ENCODE assay signal across 31 cellular contexts in the genomic region with DNA sequence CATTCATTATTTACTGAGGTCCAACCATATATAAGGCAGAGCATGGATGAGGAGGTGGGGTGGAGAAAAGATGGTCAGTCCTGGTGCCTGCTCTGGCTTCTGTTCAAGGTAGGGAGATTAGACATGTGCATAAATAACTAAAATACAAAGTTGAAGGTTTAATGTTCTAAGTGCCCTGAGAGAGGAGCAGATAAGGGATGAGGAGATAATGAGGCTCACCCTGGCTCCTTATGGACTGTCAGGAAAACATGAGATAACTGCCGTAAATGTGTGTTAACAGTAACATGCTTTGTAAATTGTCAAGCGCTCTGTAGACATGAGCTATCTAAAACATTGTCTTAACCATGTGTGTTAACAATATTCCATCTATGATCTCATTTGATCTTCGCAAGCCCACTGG.
"Had no signal": no experiment of that assay in that cellular context is flagged by ENCODE, and none has a peak within 500 bp of the region (broad histone marks: within the 10 kb centered on the region; RNA-seq: fewer than 3 reads in every experiment).

No MANE protein-coding gene starts in this region.

- H3K4me1 Mint-ChIP-seq: immature natural killer cell; naive thymus-derived CD4-positive, alpha-beta T cell; neural crest cell; stimulated activated memory B cell treated with anti-CD40 and anti-IgM and Interleukin-4, amounts not matched to agents 10 μg/mL and 1 μg/mL and 100 μg/mL, for 72 hours; stimulated activated naive CD8-positive, alpha-beta T cell treated with anti-CD3 and anti-CD28 coated beads, Interleukin-15, amount 100 ng/mL, for 72 hours had no signal

- H3K9me3 Mint-ChIP-seq: immature natural killer cell; natural killer cell treated with Interleukin-12 subunit alpha and Interleukin-12 subunit beta and Interleukin-15 and Interleukin-18, amount 100 ng/mL, for 72 hours; neural crest cell; stimulated activated memory B cell treated with anti-CD40 and anti-IgM and Interleukin-4, amounts not matched to agents 10 μg/mL and 1 μg/mL and 100 μg/mL, for 72 hours; stimulated activated naive CD8-positive, alpha-beta T cell treated with anti-CD3 and anti-CD28 coated beads, Interleukin-15, amount 100 ng/mL, for 72 hours had no signal

- H3K4me2 ChIP-seq: smooth muscle cell had no signal

- H3K27ac Mint-ChIP-seq: immature natural killer cell; naive thymus-derived CD4-positive, alpha-beta T cell; natural killer cell treated with Interleukin-12 subunit alpha and Interleukin-12 subunit beta and Interleukin-15 and Interleukin-18, amount 100 ng/mL, for 72 hours; stimulated activated memory B cell treated with anti-CD40 and anti-IgM and Interleukin-4, amounts not matched to agents 10 μg/mL and 1 μg/mL and 100 μg/mL, for 72 hours had no signal

- H3K36me3 Mint-ChIP-seq: naive thymus-derived CD4-positive, alpha-beta T cell; natural killer cell treated with Interleukin-12 subunit alpha and Interleukin-12 subunit beta and Interleukin-15 and Interleukin-18, amount 100 ng/mL, for 72 hours; stimulated activated memory B cell treated with anti-CD40 and anti-IgM and Interleukin-4, amounts not matched to agents 10 μg/mL and 1 μg/mL and 100 μg/mL, for 72 hours had no signal

- H3K36me3 ChIP-seq: heart left ventricle, left lung, lower lobe of right lung, pancreas, prostate gland, right lobe of liver, thyroid gland, transverse colon, upper lobe of right lung had no signal

- H3K27me3 ChIP-seq: heart left ventricle, left lung, pancreas, right lobe of liver, testis, thyroid gland, transverse colon, upper lobe of right lung had no signal

- H3K9me3 ChIP-seq: heart left ventricle, left lung, lower lobe of right lung, mucosa of descending colon, pancreas, prostate gland, right lobe of liver, testis, thyroid gland, transverse colon, upper lobe of right lung had no signal

- ATAC-seq: left colon; left lung; lower lobe of right lung; mucosa of descending colon; naive thymus-derived CD4-positive, alpha-beta T cell; natural killer cell treated with Interleukin-12 subunit alpha and Interleukin-12 subunit beta and Interleukin-15 and Interleukin-18, amount 100 ng/mL, for 72 hours; pancreas; right lobe of liver; stimulated activated memory B cell treated with anti-CD40 and anti-IgM and Interleukin-4, amounts not matched to agents 10 μg/mL and 1 μg/mL and 100 μg/mL, for 72 hours; stimulated activated naive CD8-positive, alpha-beta T cell treated with anti-CD3 and anti-CD28 coated beads, Interleukin-15, amount 100 ng/mL, for 72 hours; upper lobe of right lung had no signal

- H3K4me3 Mint-ChIP-seq: immature natural killer cell; naive thymus-derived CD4-positive, alpha-beta T cell; natural killer cell treated with Interleukin-12 subunit alpha and Interleukin-12 subunit beta and Interleukin-15 and Interleukin-18, amount 100 ng/mL, for 72 hours; neural crest cell; stimulated activated memory B cell treated with anti-CD40 and anti-IgM and Interleukin-4, amounts not matched to agents 10 μg/mL and 1 μg/mL and 100 μg/mL, for 72 hours; stimulated activated naive CD8-positive, alpha-beta T cell treated with anti-CD3 and anti-CD28 coated beads, Interleukin-15, amount 100 ng/mL, for 72 hours had no signal

- H3K4me1 ChIP-seq: left lung, prostate gland, right lobe of liver, transverse colon, upper lobe of right lung had no signal

- H3K27ac ChIP-seq: heart left ventricle, left lung, lower lobe of right lung, pancreas, prostate gland, right lobe of liver, testis, thyroid gland, transverse colon, upper lobe of right lung had no signal

- DNase-seq: heart left ventricle; hypothalamus; immature natural killer cell; kidney; left colon; left lung; lower lobe of right lung; mammary epithelial cell; mesendoderm; midbrain; mucosa of descending colon; naive thymus-derived CD4-positive, alpha-beta T cell; nucleus accumbens; pancreas; posterior cingulate gyrus; right lobe of liver; stimulated activated CD4-positive, alpha-beta T cell treated with anti-CD3 and anti-CD28 coated beads, Interleukin-1b, Interleukin-23, amount 100 ng/mL, for 48 hours; stimulated activated CD4-positive, alpha-beta T cell treated with anti-CD3 and anti-CD28 coated beads, Interleukin-2, amount 100 ng/mL, for 48 hours; stimulated activated CD4-positive, alpha-beta T cell treated with anti-CD3 and anti-CD28 coated beads, Interleukin-4, amount 100 ng/mL, for 4 hours; stimulated activated CD8-positive, alpha-beta memory T cell treated with anti-CD3 and anti-CD28 coated beads, Interleukin-4, amount 100 ng/mL, for 48 hours; stimulated activated naive CD4-positive, alpha-beta T cell treated with Interleukin-2 at 50 U/mL for 16 hours; stimulated activated naive CD8-positive, alpha-beta T cell treated with anti-CD3 and anti-CD28 coated beads, Interleukin-15, amount 100 ng/mL, for 72 hours; thyroid gland; transverse colon; upper lobe of right lung had no signal

- H3K4me3 ChIP-seq: heart left ventricle, left lung, lower lobe of right lung, mucosa of descending colon, pancreas, prostate gland, right lobe of liver, smooth muscle cell, testis, thyroid gland, transverse colon, upper lobe of right lung had no signal
